In genomic region chr20:20781029-20781428, GRCh38 we compare ENCODE assay signal across 11 cellular contexts.
"Had no signal": no experiment of that assay in that cellular context is flagged by ENCODE, and none has a peak within 500 bp of the region (broad histone marks: within the 10 kb centered on the region; RNA-seq: fewer than 3 reads in every experiment).

No MANE protein-coding gene starts in this region.

- H3K4me3 ChIP-seq: sigmoid colon, thoracic aorta, vagina had no signal

- H3K27me3 ChIP-seq: sigmoid colon, vagina had no signal

- H3K36me3 ChIP-seq: sigmoid colon, thoracic aorta, vagina had no signal

- DNase-seq: activated CD4-positive, CD25-positive, alpha-beta regulatory T cell treated with anti-CD3 and anti-CD28 coated beads, Interleukin-2, amount 50 U/mL, for 72 hours; activated naive CD4-positive, alpha-beta T cell; activated naive CD8-positive, alpha-beta T cell treated with anti-CD3 and anti-CD28 coated beads, Interleukin-2, amount 10 ng/mL, durations not matched to agents 7 days and 5 days; effector CD8-positive, alpha-beta T cell; glutamatergic neuron; stimulated activated CD4-positive, alpha-beta T cell treated with anti-CD3 and anti-CD28 coated beads, Interleukin-1b, Interleukin-23, amount 100 ng/mL, for 48 hours; stimulated activated naive CD8-positive, alpha-beta T cell treated with anti-CD3 and anti-CD28 coated beads, Interleukin-15, amount 100 ng/mL, for 72 hours; T1000 had no signal

- H3K27ac ChIP-seq: thoracic aorta, vagina had no signal

- H3K4me1 ChIP-seq: sigmoid colon had no signal

- H3K9me3 ChIP-seq: thoracic aorta, vagina had no signal
